In genomic region chr6:43516697-43517502, GRCh38 we compare ENCODE assay signal across 8 cellular contexts. TPM values are rescaled to one million over a fixed set of nuclear protein-coding genes. Genes with fewer than 3 reads are reported as not detected.
A peak's percentile ranks its signal among the peaks of the same experiment; 100 is the strongest.
DNase-seq lines count a peak whose midpoint lies in the region; ATAC-seq, FAIRE-seq and TF ChIP-seq lines count a peak whose summit lies in the region.

TSS of gene POLR1C (plus strand) at chr6:43517089. CDS start at chr6:43517110, 21 bp downstream.
TSS of gene YIPF3 (minus strand) at chr6:43516926. CDS start at chr6:43516807, 119 bp downstream.

- 0% methylated on average over 57 of the region's 57 CpGs for WGBS in adipose tissue, 3 donors
- 0% methylated on average over 53 to 57 of the region's 57 CpGs for WGBS in heart left ventricle, 4 donors
- 0 to 1% methylated on average over 56 to 57 of the region's 57 CpGs for WGBS in upper lobe of left lung, 2 donors

- H3K27ac ChIP-seq in adipose tissue (ENCODE audit: low read depth, low read length) (no peak within 1 kb of the TSS), heart left ventricle (peak within 1 kb of the TSS; percentile 57 to 98 (median 90)), upper lobe of left lung (peak within 1 kb of the TSS; percentile 82 to 93 (median 89))

- H3K4me1 ChIP-seq in heart left ventricle (peaks cover 18 to 66% (median 49%) of the 10 kb centered on the region in 12 donors), upper lobe of left lung (peaks cover 30 to 46% (median 41%) of the 10 kb centered on the region in 4 donors)

- H3K36me3 ChIP-seq in heart left ventricle (peaks cover 0 to 68% (median 65%) of the 10 kb centered on the region in 9 donors), upper lobe of left lung (peaks cover 33 to 68% (median 58%) of the 10 kb centered on the region in 4 donors)

- TF ChIP-seq CTCF in heart left ventricle (IDR thresholded peaks at IDR 0.05) (no peak), upper lobe of left lung (IDR thresholded peaks at IDR 0.05) (no peak)

- ATAC-seq in HG02798 (IDR thresholded peaks at IDR 0.05; ENCODE audit: poor library complexity, unreplicated experiment) (peak; percentile 91), heart left ventricle (peak; percentile 92 to 96 (median 92)), upper lobe of left lung (ENCODE audit: low FRiP score in 2 of 2) (peak; percentile 95 to 97)

- H3K9me3 ChIP-seq in heart left ventricle (no peaks in the 10 kb centered on the region), upper lobe of left lung (no peaks in the 10 kb centered on the region)

- TF ChIP-seq POLR2A in GM12891 (IDR thresholded peaks at IDR 0.05; ENCODE audit: low read depth, low read length) (peak; percentile 98), heart left ventricle (IDR thresholded peaks at IDR 0.05) (peak in 1 of 2 donors; percentile 73), upper lobe of left lung (IDR thresholded peaks at IDR 0.05) (peak in 3 of 4 donors; percentile 37 to 71 (median 52))

- FAIRE-seq in GM12891 (lab: Jason Lieb, UNC) = peak; percentile 94

- intact Hi-C loops in heart left ventricle (cut with DNase I) = loop anchor here in 2 of 10 donors (5.0 kb wide), 1 partner anchor 60 kb away; the partner anchor contains the start of genes POLH (in 2 of the 2) and XPO5 (in 2 of the 2)
- intact Hi-C loops in posterior cingulate gyrus (cut with DNase I) = loop anchor here (5.0 kb wide), 2 partner anchors 60 to 150 kb away; partner anchors contain the start of genes POLH, XPO5 and ZNF318

- DNase-seq in GM12891 (ENCODE audit: insufficient read length, low spot score) (peak; percentile 93), NCI-H1436 (lab: John Stamatoyannopoulos, UW) (peak; percentile 98), SW480 (ENCODE audit: low spot score) (peak; percentile 95), heart left ventricle (peak; percentile 96 to 98 (median 98)), posterior cingulate gyrus (peak; percentile 92 to 99 (median 98)), upper lobe of left lung (peak; percentile 93 to 99)

- H3K27me3 ChIP-seq in heart left ventricle = no peaks in the 10 kb centered on the region
- H3K27me3 ChIP-seq in upper lobe of left lung = no peaks in the 10 kb centered on the region

- H3K4me3 ChIP-seq in heart left ventricle (peak within 1 kb of the TSS; percentile 42 to 99 (median 78)), upper lobe of left lung (peak within 1 kb of the TSS; percentile 64 to 95 (median 84))

- TF ChIP-seq EP300 in upper lobe of left lung (IDR thresholded peaks at IDR 0.05) = no peak

TF ChIP-seq in GM12891, 5 proteins besides CTCF, POLR2A, EP300 and RAD21:
- peak; percentile 12 for TF ChIP-seq PAX5 (IDR thresholded peaks at IDR 0.05; ENCODE audit: insufficient read depth, low read length, severe bottlenecking)
- peak; percentile 92 for TF ChIP-seq POLR2AphosphoS5 (IDR thresholded peaks at IDR 0.05; ENCODE audit: low read depth, low read length)
- peak; percentile 89 for TF ChIP-seq TAF1 (IDR thresholded peaks at IDR 0.05; ENCODE audit: low read depth, low read length)
- no peak for TF ChIP-seq POU2F2 (IDR thresholded peaks at IDR 0.05; ENCODE audit: low read depth, low read length)
- TF ChIP-seq SPI1 (IDR thresholded peaks at IDR 0.05; ENCODE audit: low read depth, low read length) = peak; percentile 35; the same call in 1 of the 2 replicates

RNA-seq across cellular contexts. Expression of gene POLR1C, which starts in this region (rescaled TPM):
- polyA plus RNA-seq in GM12891 (2012; ENCODE audit: low read depth, missing spikeins) = 52.9 TPM
- 10 to 100 TPM; 17.0 to 48.2 (median 19.2) TPM for polyA plus RNA-seq in adipose tissue
- total RNA-seq in heart left ventricle = 10 to 100 TPM in 8 of 9 donors, 1 to 10 TPM in 1; 9.5 to 20.6 (median 13.5) TPM
- 10 to 100 TPM; 11.6 to 52.9 TPM for polyA plus RNA-seq in heart left ventricle
- total RNA-seq in upper lobe of left lung = 10 to 100 TPM; 14.2 to 41.4 (median 24.5) TPM

RNA-seq across cellular contexts. Expression of gene YIPF3, which starts in this region (rescaled TPM):
- 45.0 TPM for polyA plus RNA-seq in GM12891 (2012; ENCODE audit: low read depth, missing spikeins)
- polyA plus RNA-seq in adipose tissue = 100 to 1,000 TPM in 1 of 3 donors, 10 to 100 TPM in 2; 54.0 to 117 (median 97.3) TPM
- 10 to 100 TPM; 63.4 to 90.3 (median 75.3) TPM for total RNA-seq in heart left ventricle
- polyA plus RNA-seq in heart left ventricle = 100 to 1,000 TPM in 1 of 2 donors, 10 to 100 TPM in 1; 64.5 to 132 TPM
- total RNA-seq in upper lobe of left lung = 100 to 1,000 TPM; 103 to 170 (median 125) TPM
